ENCODE assay signal across 1 cellular context in the genomic region with DNA sequence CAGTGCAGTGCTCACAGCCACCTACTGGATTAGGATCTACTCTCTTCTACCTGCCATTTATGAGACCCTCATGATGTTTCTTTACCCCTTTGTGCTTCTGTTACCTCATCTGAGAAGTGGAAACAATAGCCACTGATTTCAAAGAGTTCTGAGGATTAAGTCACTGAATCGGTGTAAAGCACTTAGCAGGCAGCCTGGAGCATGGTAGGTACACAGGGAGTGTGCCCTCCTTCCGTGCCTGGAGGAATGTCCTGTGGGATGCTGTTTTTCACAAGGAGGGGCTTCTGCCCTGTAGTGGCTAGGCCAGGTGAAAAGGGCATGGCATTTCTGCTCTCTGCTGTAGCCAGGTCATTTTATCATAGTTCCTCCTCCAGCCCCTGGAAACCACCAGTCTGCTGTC.
TF ChIP-seq lines count a peak whose summit lies in the region.

No MANE protein-coding gene starts in this region.

TF ChIP-seq in GM23338, 12 proteins besides CTCF, POLR2A, EP300 and RAD21 (continued from another document):
- no peak for TF ChIP-seq ETS1 (IDR thresholded peaks at IDR 0.05)
